ENCODE assay signal across 8 cellular contexts in genomic region chr16:48384982-48385271, GRCh38. TPM values are rescaled to one million over a fixed set of nuclear protein-coding genes. Genes with fewer than 3 reads are reported as not detected.
DNase-seq lines count a peak whose midpoint lies in the region; ATAC-seq and TF ChIP-seq lines count a peak whose summit lies in the region.

No MANE protein-coding gene starts in this region.

- BruUV-seq in Caco-2 (replicated peaks; lab: Mats Ljungman, UMichigan): no TSS peak

- H3K9ac ChIP-seq in iPS-20b (ENCODE audit: low read depth, low read length): peak overlapping the region; percentile 82; the same call in 1 of the 2 replicates

- peak overlapping the region; percentile 68 for H3K4me3 ChIP-seq in Caco-2 (ENCODE audit: low read depth, low read length)
- peak overlapping the region; percentile 58; the same call in 1 of the 2 replicates for H3K4me3 ChIP-seq in iPS-20b (ENCODE audit: low read length)

- no peaks in the 10 kb centered on the region for H3K9me3 ChIP-seq in Caco-2
- H3K9me3 ChIP-seq in iPS-20b (ENCODE audit: insufficient read depth, low read depth, low read length): no peaks in the 10 kb centered on the region

- H3K4me1 Mint-ChIP-seq in Caco-2 (ENCODE audit: low read depth, unreplicated experiment): peaks cover 15% of the 10 kb centered on the region
- H3K4me1 Mint-ChIP-seq in activated T-helper 17 cell treated with anti-CD3 and anti-CD28 coated beads, Interleukin-2, amount 50 U/mL, for 72 hours: peaks cover 26% of the 10 kb centered on the region

- DNase-seq in Caco-2 (peak; percentile 42 to 69), substantia nigra (lab: John Stamatoyannopoulos, UW) (peak in 7 of 49 donors; percentile 44 to 77 (median 54)), KG1 (lab: John Stamatoyannopoulos, UW) (no peak), DMS79 treated with DMSO at 0.1 percent for 48 hours (lab: John Stamatoyannopoulos, UW) (no peak)

- H3K27ac ChIP-seq in iPS-20b (ENCODE audit: low read length) (no peak overlapping the region), substantia nigra (ENCODE audit: low read depth, low read length, poor library complexity, severe bottlenecking) (peak overlapping the region; percentile 92)

- no peak for TF ChIP-seq CTCF in Caco-2 (IDR thresholded peaks at IDR 0.05; ENCODE audit: insufficient read depth in 1 of 2, low read depth in 1 of 2, low read length in 1 of 2, severe bottlenecking in 1 of 2, unreplicated experiment in 1 of 2)

- H3K36me3 ChIP-seq in Caco-2 (ENCODE audit: control insufficient read depth, insufficient read depth, low read length) (no peaks in the 10 kb centered on the region), iPS-20b (ENCODE audit: insufficient read depth, low read depth, low read length) (no peaks in the 10 kb centered on the region)

- H3K27me3 ChIP-seq in Caco-2 (replicated peaks; ENCODE audit: control insufficient read depth, insufficient read depth, low read length) (no peaks in the 10 kb centered on the region), iPS-20b (ENCODE audit: insufficient read depth, low read length) (no peaks in the 10 kb centered on the region)

- H3K36me3 Mint-ChIP-seq in Caco-2 (ENCODE audit: insufficient read depth, unreplicated experiment): peaks cover 12% of the 10 kb centered on the region
- peaks cover 10% of the 10 kb centered on the region for H3K36me3 Mint-ChIP-seq in activated T-helper 17 cell treated with anti-CD3 and anti-CD28 coated beads, Interleukin-2, amount 50 U/mL, for 72 hours (ENCODE audit: low read depth)

- ATAC-seq in GM19324 (IDR thresholded peaks at IDR 0.05; ENCODE audit: low FRiP score, unreplicated experiment) (peak; percentile 66), HG03196 (IDR thresholded peaks at IDR 0.05; ENCODE audit: unreplicated experiment) (peak; percentile 42)
- ATAC-seq in activated T-helper 17 cell treated with anti-CD3 and anti-CD28 coated beads, Interleukin-2, amount 50 U/mL, for 72 hours (replicated peaks): peak; percentile 56

- H3K27me3 Mint-ChIP-seq in Caco-2 (ENCODE audit: insufficient read depth, unreplicated experiment): no peaks in the 10 kb centered on the region
- H3K27me3 Mint-ChIP-seq in activated T-helper 17 cell treated with anti-CD3 and anti-CD28 coated beads, Interleukin-2, amount 50 U/mL, for 72 hours: no peaks in the 10 kb centered on the region

- no peaks in the 10 kb centered on the region for H3K9me3 Mint-ChIP-seq in Caco-2 (ENCODE audit: unreplicated experiment)
- no peaks in the 10 kb centered on the region for H3K9me3 Mint-ChIP-seq in activated T-helper 17 cell treated with anti-CD3 and anti-CD28 coated beads, Interleukin-2, amount 50 U/mL, for 72 hours

- peak overlapping the region; percentile 93 for H3K4me3 Mint-ChIP-seq in Caco-2 (ENCODE audit: unreplicated experiment)
- H3K4me3 Mint-ChIP-seq in activated T-helper 17 cell treated with anti-CD3 and anti-CD28 coated beads, Interleukin-2, amount 50 U/mL, for 72 hours: no peak overlapping the region

- H3K4me1 ChIP-seq in Caco-2 (peaks cover 10% of the 10 kb centered on the region; the same call in 1 of the 2 replicates), iPS-20b (ENCODE audit: insufficient read depth, low read length) (peaks cover 18% of the 10 kb centered on the region)

- peak overlapping the region; percentile 96 for H3K27ac Mint-ChIP-seq in Caco-2 (ENCODE audit: unreplicated experiment)
- no peak overlapping the region for H3K27ac Mint-ChIP-seq in activated T-helper 17 cell treated with anti-CD3 and anti-CD28 coated beads, Interleukin-2, amount 50 U/mL, for 72 hours

- intact Hi-C loops in Caco-2 (cut with micrococcal nuclease; ENCODE audit: unreplicated experiment): loop anchor here (1.0 to 10.0 kb wide), 3 partner anchors 19 to 1500 kb away; partner anchors contain the start of gene GPT2

- CTCF ChIA-PET in Caco-2 (lab: Charles Lee): interaction anchor here (0.7 kb wide), 1 partner anchor 238 kb away, joined by 3 read pairs; no protein-coding TSS in a partner anchor

- POLR2A ChIA-PET in Caco-2 (lab: Charles Lee): interaction anchor here (0.6 to 1.4 kb wide), 4 partner anchors 11 to 238 kb away, joined by 3 to 11 read pairs (median 4); no protein-coding TSS in a partner anchor

RNA-seq across cellular contexts. Expression of gene SIAH1, which starts 0.3 kb away (rescaled TPM):
- 26.6 and 27.2 TPM in 2 replicates for total RNA-seq in Caco-2 (2022)
- total RNA-seq in activated T-helper 17 cell treated with anti-CD3 and anti-CD28 coated beads, Interleukin-2, amount 50 U/mL, for 72 hours: 10 to 100 TPM; 15.0 to 16.5 TPM

Comparison
In these comparisons a context has a peak if more than half of its experiments do, and no peak if none do; other contexts are left out.
1. DNase-seq: peak in Caco-2 (2 of 2); none in KG1 (single experiment) and DMS79 treated with DMSO at 0.1 percent for 48 hours (single experiment).
2. Peak in every context shown above with its lines, with median percentiles within 50 percentile points of each other: ATAC-seq.